In the genomic region with DNA sequence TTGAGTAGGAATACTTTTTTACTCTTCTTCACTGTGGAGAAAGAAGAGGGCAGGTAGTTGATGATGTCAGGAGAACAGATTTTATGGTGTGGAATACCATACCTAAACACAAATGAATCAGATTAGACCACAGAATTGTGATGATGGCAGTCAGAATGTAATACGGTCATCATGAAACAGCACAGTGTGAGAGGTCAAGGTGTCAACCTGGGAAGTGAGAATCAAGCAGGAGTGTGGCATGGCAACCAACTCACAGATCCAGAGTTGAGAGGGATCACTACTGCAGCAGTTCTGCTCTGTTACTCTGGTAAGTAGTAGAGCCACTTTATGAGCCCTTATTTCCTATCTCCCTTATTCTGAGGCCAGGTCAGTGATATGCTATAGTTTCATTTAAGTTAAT, we compare ENCODE assay signal across 1 cellular context.
TF ChIP-seq lines count a peak whose summit lies in the region.

No MANE protein-coding gene starts in this region.

TF ChIP-seq in SK-N-SH, 30 proteins besides CTCF, POLR2A, EP300 and RAD21 (continued from another document):
- no peak for TF ChIP-seq FOXJ3 (CRISPR knock-in tag; IDR thresholded peaks at IDR 0.05)
- TF ChIP-seq GABPA (IDR thresholded peaks at IDR 0.05; ENCODE audit: low read depth) = no peak
- TF ChIP-seq RXRA (IDR thresholded peaks at IDR 0.05; ENCODE audit: borderline replicate concordance, low read depth) = no peak
- TF ChIP-seq, protein P1, sequence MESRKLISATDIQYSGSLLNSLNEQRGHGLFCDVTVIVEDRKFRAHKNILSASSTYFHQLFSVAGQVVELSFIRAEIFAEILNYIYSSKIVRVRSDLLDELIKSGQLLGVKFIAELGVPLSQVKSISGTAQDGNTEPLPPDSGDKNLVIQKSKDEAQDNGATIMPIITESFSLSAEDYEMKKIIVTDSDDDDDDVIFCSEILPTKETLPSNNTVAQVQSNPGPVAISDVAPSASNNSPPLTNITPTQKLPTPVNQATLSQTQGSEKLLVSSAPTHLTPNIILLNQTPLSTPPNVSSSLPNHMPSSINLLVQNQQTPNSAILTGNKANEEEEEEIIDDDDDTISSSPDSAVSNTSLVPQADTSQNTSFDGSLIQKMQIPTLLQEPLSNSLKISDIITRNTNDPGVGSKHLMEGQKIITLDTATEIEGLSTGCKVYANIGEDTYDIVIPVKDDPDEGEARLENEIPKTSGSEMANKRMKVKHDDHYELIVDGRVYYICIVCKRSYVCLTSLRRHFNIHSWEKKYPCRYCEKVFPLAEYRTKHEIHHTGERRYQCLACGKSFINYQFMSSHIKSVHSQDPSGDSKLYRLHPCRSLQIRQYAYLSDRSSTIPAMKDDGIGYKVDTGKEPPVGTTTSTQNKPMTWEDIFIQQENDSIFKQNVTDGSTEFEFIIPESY (IDR thresholded peaks at IDR 0.05; ENCODE audit: borderline replicate concordance, low read depth) = no peak
- no peak for TF ChIP-seq FOSL2 (IDR thresholded peaks at IDR 0.05; ENCODE audit: borderline replicate concordance, low read depth)
- TF ChIP-seq, protein P2, sequence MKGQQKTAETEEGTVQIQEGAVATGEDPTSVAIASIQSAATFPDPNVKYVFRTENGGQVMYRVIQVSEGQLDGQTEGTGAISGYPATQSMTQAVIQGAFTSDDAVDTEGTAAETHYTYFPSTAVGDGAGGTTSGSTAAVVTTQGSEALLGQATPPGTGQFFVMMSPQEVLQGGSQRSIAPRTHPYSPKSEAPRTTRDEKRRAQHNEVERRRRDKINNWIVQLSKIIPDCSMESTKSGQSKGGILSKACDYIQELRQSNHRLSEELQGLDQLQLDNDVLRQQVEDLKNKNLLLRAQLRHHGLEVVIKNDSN (IDR thresholded peaks at IDR 0.05; ENCODE audit: borderline replicate concordance, low read depth) = no peak
- no peak for TF ChIP-seq POLR2AphosphoS5 (IDR thresholded peaks at IDR 0.05; ENCODE audit: low read depth, low read length)
- TF ChIP-seq RCOR1 (IDR thresholded peaks at IDR 0.05; ENCODE audit: low read length) = no peak
- TF ChIP-seq, protein P3, sequence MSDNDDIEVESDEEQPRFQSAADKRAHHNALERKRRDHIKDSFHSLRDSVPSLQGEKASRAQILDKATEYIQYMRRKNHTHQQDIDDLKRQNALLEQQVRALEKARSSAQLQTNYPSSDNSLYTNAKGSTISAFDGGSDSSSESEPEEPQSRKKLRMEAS (IDR thresholded peaks at IDR 0.05; ENCODE audit: low read depth) = no peak
- TF ChIP-seq, protein P4, sequence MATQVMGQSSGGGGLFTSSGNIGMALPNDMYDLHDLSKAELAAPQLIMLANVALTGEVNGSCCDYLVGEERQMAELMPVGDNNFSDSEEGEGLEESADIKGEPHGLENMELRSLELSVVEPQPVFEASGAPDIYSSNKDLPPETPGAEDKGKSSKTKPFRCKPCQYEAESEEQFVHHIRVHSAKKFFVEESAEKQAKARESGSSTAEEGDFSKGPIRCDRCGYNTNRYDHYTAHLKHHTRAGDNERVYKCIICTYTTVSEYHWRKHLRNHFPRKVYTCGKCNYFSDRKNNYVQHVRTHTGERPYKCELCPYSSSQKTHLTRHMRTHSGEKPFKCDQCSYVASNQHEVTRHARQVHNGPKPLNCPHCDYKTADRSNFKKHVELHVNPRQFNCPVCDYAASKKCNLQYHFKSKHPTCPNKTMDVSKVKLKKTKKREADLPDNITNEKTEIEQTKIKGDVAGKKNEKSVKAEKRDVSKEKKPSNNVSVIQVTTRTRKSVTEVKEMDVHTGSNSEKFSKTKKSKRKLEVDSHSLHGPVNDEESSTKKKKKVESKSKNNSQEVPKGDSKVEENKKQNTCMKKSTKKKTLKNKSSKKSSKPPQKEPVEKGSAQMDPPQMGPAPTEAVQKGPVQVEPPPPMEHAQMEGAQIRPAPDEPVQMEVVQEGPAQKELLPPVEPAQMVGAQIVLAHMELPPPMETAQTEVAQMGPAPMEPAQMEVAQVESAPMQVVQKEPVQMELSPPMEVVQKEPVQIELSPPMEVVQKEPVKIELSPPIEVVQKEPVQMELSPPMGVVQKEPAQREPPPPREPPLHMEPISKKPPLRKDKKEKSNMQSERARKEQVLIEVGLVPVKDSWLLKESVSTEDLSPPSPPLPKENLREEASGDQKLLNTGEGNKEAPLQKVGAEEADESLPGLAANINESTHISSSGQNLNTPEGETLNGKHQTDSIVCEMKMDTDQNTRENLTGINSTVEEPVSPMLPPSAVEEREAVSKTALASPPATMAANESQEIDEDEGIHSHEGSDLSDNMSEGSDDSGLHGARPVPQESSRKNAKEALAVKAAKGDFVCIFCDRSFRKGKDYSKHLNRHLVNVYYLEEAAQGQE (IDR thresholded peaks at IDR 0.05; ENCODE audit: low read depth, low read length) = no peak
- TF ChIP-seq TCF12 (IDR thresholded peaks at IDR 0.05) = no peak
- TF ChIP-seq EZH2phosphoT487 (IDR thresholded peaks at IDR 0.05; ENCODE audit: borderline replicate concordance, low read depth) = no peak
- no peak for TF ChIP-seq ELF1 (IDR thresholded peaks at IDR 0.05)
- TF ChIP-seq SMC3 (IDR thresholded peaks at IDR 0.05; ENCODE audit: low read depth, low read length) = no peak
- TF ChIP-seq NFIC (IDR thresholded peaks at IDR 0.05; ENCODE audit: borderline replicate concordance) = no peak
TF ChIP-seq in SK-N-SH: peak in this region for 0.
